9 cellular contexts compared by ENCODE assay signal in the genomic region with DNA sequence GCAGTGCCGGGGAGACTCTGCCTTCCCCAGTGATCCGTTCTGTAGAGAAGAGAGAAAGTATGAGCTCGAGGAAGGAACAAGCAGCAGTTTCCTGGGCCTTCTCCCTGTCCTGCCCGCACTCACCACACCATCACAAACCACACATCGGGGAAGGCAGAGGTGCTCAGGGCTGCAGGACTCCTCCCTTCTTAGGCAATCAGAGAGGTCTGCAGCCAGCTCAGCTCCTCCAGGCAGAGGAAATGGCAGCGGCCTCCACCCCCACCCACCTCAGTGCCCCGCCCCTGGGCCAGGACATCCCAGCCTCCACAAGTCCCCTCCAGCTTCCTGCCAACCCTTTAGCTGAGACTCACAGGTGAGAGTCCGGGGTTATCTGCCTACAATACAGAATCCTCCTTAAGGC. TPM values are rescaled to one million over a fixed set of nuclear protein-coding genes. Genes with fewer than 3 reads are reported as not detected.
DNase-seq lines count a peak whose midpoint lies in the region; ATAC-seq and TF ChIP-seq lines count a peak whose summit lies in the region.
"Had no signal": no experiment of that assay in that cellular context is flagged by ENCODE, and none has a peak within 500 bp of the region (broad histone marks: within the 10 kb centered on the region; RNA-seq: fewer than 3 reads in every experiment).

No MANE protein-coding gene starts in this region.

- TF ChIP-seq CTCF in right lobe of liver (IDR thresholded peaks at IDR 0.05) = no peak
- no peak for TF ChIP-seq CTCF in type B pancreatic cell (conservative IDR thresholded peaks at IDR 0.05)

- peaks cover 0 to 20% (median 0%) of the 10 kb centered on the region in 4 donors for H3K36me3 ChIP-seq in right lobe of liver

- DNase-seq in NCI-H510A treated with DMSO at 0.1 percent for 48 hours (lab: John Stamatoyannopoulos, UW) (peak; percentile 9), NCI-H510A (lab: John Stamatoyannopoulos, UW) (no peak), right lobe of liver (peak in 2 of 3 donors; percentile 39 to 64), type B pancreatic cell (ENCODE audit: extremely low spot score, unreplicated experiment) (no peak), NCI-H82 treated with DMSO at 0.1 percent for 48 hours (lab: John Stamatoyannopoulos, UW; ENCODE audit: unreplicated experiment) (no peak), RKO (ENCODE audit: low spot score) (no peak)

- peaks cover 0 to 13% (median 2%) of the 10 kb centered on the region in 4 donors for H3K4me1 ChIP-seq in right lobe of liver

- no peaks in the 10 kb centered on the region for H3K9me3 ChIP-seq in right lobe of liver

- ATAC-seq in activated T-helper 17 cell treated with anti-CD3 and anti-CD28 coated beads, Interleukin-2, amount 50 U/mL, for 72 hours (replicated peaks) = peak; percentile 34
- ATAC-seq in right lobe of liver = no peak
- ATAC-seq in HG02610 (IDR thresholded peaks at IDR 0.05; ENCODE audit: unreplicated experiment) = no peak

- H3K4me3 ChIP-seq in right lobe of liver = no peak overlapping the region

- H3K27ac Mint-ChIP-seq in activated T-helper 17 cell treated with anti-CD3 and anti-CD28 coated beads, Interleukin-2, amount 50 U/mL, for 72 hours = peak overlapping the region; percentile 73
- peak overlapping the region; percentile 81 for H3K27ac Mint-ChIP-seq in type B pancreatic cell

- no peaks in the 10 kb centered on the region for H3K27me3 ChIP-seq in right lobe of liver

- no peaks in the 10 kb centered on the region for H3K27me3 Mint-ChIP-seq in activated T-helper 17 cell treated with anti-CD3 and anti-CD28 coated beads, Interleukin-2, amount 50 U/mL, for 72 hours
- no peaks in the 10 kb centered on the region for H3K27me3 Mint-ChIP-seq in type B pancreatic cell

- peaks cover 19% of the 10 kb centered on the region for H3K36me3 Mint-ChIP-seq in activated T-helper 17 cell treated with anti-CD3 and anti-CD28 coated beads, Interleukin-2, amount 50 U/mL, for 72 hours (ENCODE audit: low read depth)
- no peaks in the 10 kb centered on the region for H3K36me3 Mint-ChIP-seq in type B pancreatic cell

- H3K9me3 Mint-ChIP-seq in activated T-helper 17 cell treated with anti-CD3 and anti-CD28 coated beads, Interleukin-2, amount 50 U/mL, for 72 hours = no peaks in the 10 kb centered on the region
- no peaks in the 10 kb centered on the region for H3K9me3 Mint-ChIP-seq in type B pancreatic cell

- H3K4me1 Mint-ChIP-seq in activated T-helper 17 cell treated with anti-CD3 and anti-CD28 coated beads, Interleukin-2, amount 50 U/mL, for 72 hours = peaks cover 24% of the 10 kb centered on the region
- peaks cover 18% of the 10 kb centered on the region for H3K4me1 Mint-ChIP-seq in type B pancreatic cell (ENCODE audit: unreplicated experiment)

- TF ChIP-seq POLR2A in right lobe of liver (IDR thresholded peaks at IDR 0.05) = no peak

- H3K4me3 Mint-ChIP-seq in activated T-helper 17 cell treated with anti-CD3 and anti-CD28 coated beads, Interleukin-2, amount 50 U/mL, for 72 hours = peak overlapping the region; percentile 79
- peak overlapping the region; percentile 87 for H3K4me3 Mint-ChIP-seq in type B pancreatic cell

- intact Hi-C loops in right lobe of liver (cut with DNase I) = loop anchor here (5.0 kb wide), 2 partner anchors 91 to 96 kb away; no protein-coding TSS in a partner anchor

- H3K27ac ChIP-seq in right lobe of liver = no peak overlapping the region

- 67% methylated on average over 1 of the region's 8 CpGs for WGBS in right lobe of liver (ENCODE audit: insufficient coverage, low coverage, low lambda C conversion rate, missing lambda C conversion rate)

RNA-seq across cellular contexts. Expression of a gene that starts 2.0 kb away (rescaled TPM):
- total RNA-seq in activated T-helper 17 cell treated with anti-CD3 and anti-CD28 coated beads, Interleukin-2, amount 50 U/mL, for 72 hours = 1 to 10 TPM; 3.9 to 5.5 TPM
- total RNA-seq in right lobe of liver (1 to 10 TPM; 2.5 to 4.9 (median 3.4) TPM), type B pancreatic cell (ENCODE audit: low replicate concordance) (13.7 and 14.2 TPM in 2 replicates)

RNA-seq across cellular contexts. Expression of a gene that starts 2.7 kb away (rescaled TPM):
- 10 to 100 TPM; 33.7 to 56.6 TPM for total RNA-seq in activated T-helper 17 cell treated with anti-CD3 and anti-CD28 coated beads, Interleukin-2, amount 50 U/mL, for 72 hours
- total RNA-seq in right lobe of liver = 10 to 100 TPM; 20.6 to 63.3 (median 25.9) TPM
- total RNA-seq in type B pancreatic cell (ENCODE audit: low replicate concordance) = 39.7 and 42.9 TPM in 2 replicates

RNA-seq across cellular contexts. Expression of a gene that starts 27.1 kb away (rescaled TPM):
- under 1 TPM; 0.19 to 0.29 TPM for total RNA-seq in activated T-helper 17 cell treated with anti-CD3 and anti-CD28 coated beads, Interleukin-2, amount 50 U/mL, for 72 hours
- total RNA-seq in right lobe of liver = 10 to 100 TPM; 22.3 to 76.0 (median 35.2) TPM
- total RNA-seq in type B pancreatic cell (ENCODE audit: low replicate concordance) = 33.2 and 46.3 TPM in 2 replicates

RNA-seq across cellular contexts. Expression of a gene that starts 27.6 kb away (rescaled TPM):
- total RNA-seq in activated T-helper 17 cell treated with anti-CD3 and anti-CD28 coated beads, Interleukin-2, amount 50 U/mL, for 72 hours = not detected
- total RNA-seq in right lobe of liver = not detected
- 0.19 and 2.3 TPM in 2 replicates for total RNA-seq in type B pancreatic cell (ENCODE audit: low replicate concordance)
- total RNA-seq: LHCN-M2 had no signal

Comparison
In these comparisons a context has a peak if more than half of its experiments do, and no peak if none do; other contexts are left out.
1. DNase-seq: peak in NCI-H510A treated with DMSO at 0.1 percent for 48 hours (single experiment) and right lobe of liver (2 of 3); none in NCI-H510A (single experiment), type B pancreatic cell (single experiment), NCI-H82 treated with DMSO at 0.1 percent for 48 hours (single experiment) and RKO (single experiment).
2. RNA of a gene that starts 27.1 kb away (total RNA-seq): 22.3 to 76.0 TPM in right lobe of liver and 33.2 to 46.3 TPM in type B pancreatic cell; 0.19 to 0.29 TPM in activated T-helper 17 cell treated with anti-CD3 and anti-CD28 coated beads, Interleukin-2, amount 50 U/mL, for 72 hours; every median in the first group is over 10 times any median in the second.